Comparison of ENCODE assay signal across 25 cellular contexts in genomic region chr6:37139223-37139962, GRCh38. TPM values are rescaled to one million over a fixed set of nuclear protein-coding genes. Genes with fewer than 3 reads are reported as not detected.
DNase-seq lines count a peak whose midpoint lies in the region; ATAC-seq and TF ChIP-seq lines count a peak whose summit lies in the region.
"Had no signal": no experiment of that assay in that cellular context is flagged by ENCODE, and none has a peak within 500 bp of the region (broad histone marks: within the 10 kb centered on the region; RNA-seq: fewer than 3 reads in every experiment).

No MANE protein-coding gene starts in this region.

- H3K4me3 Mint-ChIP-seq in Caco-2 (ENCODE audit: unreplicated experiment) = peak overlapping the region; percentile 96
- H3K4me3 Mint-ChIP-seq: activated CD4-positive, alpha-beta T cell treated with anti-CD3 and anti-CD28 coated beads for 36 hours had no signal

- TF ChIP-seq CTCF in Caco-2 (IDR thresholded peaks at IDR 0.05; ENCODE audit: insufficient read depth in 1 of 2, low read depth in 1 of 2, low read length in 1 of 2, severe bottlenecking in 1 of 2, unreplicated experiment in 1 of 2) (no peak), upper lobe of right lung (IDR thresholded peaks at IDR 0.05) (no peak), smooth muscle cell (IDR thresholded peaks at IDR 0.05; ENCODE audit: borderline replicate concordance, insufficient read depth, poor library complexity, severe bottlenecking) (no peak)

- WGBS in mesodermal cell (ENCODE audit: insufficient coverage in 2 of 2), 2 experiments = 67 to 81% methylated on average over 2 to 5 of the region's 5 CpGs
- WGBS in smooth muscle cell (ENCODE audit: low lambda C conversion rate) = 72% methylated on average over 5 of the region's 5 CpGs

- H3K27ac Mint-ChIP-seq in Caco-2 (ENCODE audit: unreplicated experiment) = peak overlapping the region; percentile 100
- H3K27ac Mint-ChIP-seq: activated T-cell treated with anti-CD3 and anti-CD28 coated beads, Interleukin-2, amount 50 U/mL, for 72 hours had no signal

- CTCF ChIA-PET in Caco-2 (lab: Charles Lee) = interaction anchor here (0.6 kb wide), 1 partner anchor 13 kb away, joined by 5 read pairs; no protein-coding TSS in a partner anchor

- DNase-seq in Caco-2 (no peak), NCI-H226 (peak; percentile 32), astrocyte of the hippocampus (ENCODE audit: low read depth, low spot score) (peak; percentile 27), SJCRH30 (no peak), Ammon's horn (ENCODE audit: low spot score) (no peak), upper lobe of right lung (no peak), smooth muscle cell (lab: John Stamatoyannopoulos, UW; ENCODE audit: unreplicated experiment) (no peak)
- DNase-seq: activated CD4-positive, alpha-beta T cell treated with anti-CD3 and anti-CD28 coated beads for 36 hours; activated naive CD4-positive, alpha-beta T cell treated with Interleukin-2 at 50 U/mL for 16 hours; activated T-cell treated with anti-CD3 and anti-CD28 coated beads, Interleukin-2, amount 50 U/mL, for 72 hours; adrenal gland; cortex of kidney; endodermal cell; esophagus squamous epithelium; islet precursor cell; NCI-H1105 treated with DMSO at 0.1 percent for 48 hours; NCI-H2029 treated with DMSO at 0.1 percent for 48 hours; NCI-H345; SHP77 treated with DMSO at 0.1 percent for 48 hours; stimulated activated CD8-positive, alpha-beta memory T cell treated with anti-CD3 and anti-CD28 coated beads, Interleukin-4, amount 100 ng/mL, for 48 hours had no signal

- H3K27me3 ChIP-seq in Caco-2 (replicated peaks; ENCODE audit: control insufficient read depth, insufficient read depth, low read length) (no peaks in the 10 kb centered on the region), SJCRH30 (no peaks in the 10 kb centered on the region), upper lobe of right lung (no peaks in the 10 kb centered on the region), smooth muscle cell (ENCODE audit: low read depth) (no peaks in the 10 kb centered on the region)
- H3K27me3 ChIP-seq: adrenal gland, BLaER1, cardiac muscle cell, esophagus squamous epithelium had no signal

- H3K4me1 ChIP-seq in Caco-2 = peaks cover 74% of the 10 kb centered on the region
- peaks cover 64% of the 10 kb centered on the region for H3K4me1 ChIP-seq in mesodermal cell (ENCODE audit: control insufficient read depth, insufficient read depth, low read length, poor library complexity, severe bottlenecking)
- peaks cover 55% of the 10 kb centered on the region for H3K4me1 ChIP-seq in SJCRH30
- H3K4me1 ChIP-seq in upper lobe of right lung = peaks cover 31% of the 10 kb centered on the region
- peaks cover 50% of the 10 kb centered on the region for H3K4me1 ChIP-seq in smooth muscle cell (ENCODE audit: low read depth)
- H3K4me1 ChIP-seq: prostate gland had no signal

- ATAC-seq in upper lobe of right lung = no peak
- ATAC-seq: activated CD4-positive, alpha-beta T cell treated with anti-CD3 and anti-CD28 coated beads for 36 hours; activated T-cell treated with anti-CD3 and anti-CD28 coated beads, Interleukin-2, amount 50 U/mL, for 72 hours; GM12878 had no signal

- H3K4me3 ChIP-seq in Caco-2 (ENCODE audit: low read depth, low read length) (no peak overlapping the region), mesodermal cell (ENCODE audit: extremely low read depth, insufficient read depth, low read length, poor library complexity, severe bottlenecking) (no peak overlapping the region), SJCRH30 (no peak overlapping the region), upper lobe of right lung (no peak overlapping the region), smooth muscle cell (no peak overlapping the region)
- H3K4me3 ChIP-seq: adrenal gland, BLaER1, cardiac muscle cell, esophagus squamous epithelium, GM12878, prostate gland had no signal

- peaks cover 51% of the 10 kb centered on the region for H3K4me1 Mint-ChIP-seq in Caco-2 (ENCODE audit: low read depth, unreplicated experiment)

- intact Hi-C loops in Caco-2 (cut with micrococcal nuclease; ENCODE audit: unreplicated experiment) (no loop called here), upper lobe of right lung (cut with DNase I) (no loop called here)

- no peak overlapping the region for H3K9ac ChIP-seq in smooth muscle cell (ENCODE audit: low read depth)
- H3K9ac ChIP-seq: BLaER1 had no signal

- no peaks in the 10 kb centered on the region for H3K9me3 Mint-ChIP-seq in Caco-2 (ENCODE audit: unreplicated experiment)
- H3K9me3 Mint-ChIP-seq: activated T-cell treated with anti-CD3 and anti-CD28 coated beads, Interleukin-2, amount 50 U/mL, for 72 hours; endodermal cell had no signal

- no peaks in the 10 kb centered on the region for H3K9me3 ChIP-seq in Caco-2
- no peaks in the 10 kb centered on the region for H3K9me3 ChIP-seq in mesodermal cell (ENCODE audit: control insufficient read depth, low read length)
- H3K9me3 ChIP-seq in SJCRH30 (replicated peaks) = no peaks in the 10 kb centered on the region
- H3K9me3 ChIP-seq in upper lobe of right lung = no peaks in the 10 kb centered on the region
- H3K9me3 ChIP-seq in smooth muscle cell (replicated peaks; ENCODE audit: low read depth) = no peaks in the 10 kb centered on the region
- H3K9me3 ChIP-seq: adrenal gland, BLaER1, esophagus squamous epithelium, prostate gland had no signal

- no peaks in the 10 kb centered on the region for H4K20me1 ChIP-seq in smooth muscle cell (ENCODE audit: low read depth)
- H4K20me1 ChIP-seq: BLaER1 had no signal

- H3K79me2 ChIP-seq in smooth muscle cell (ENCODE audit: low read depth) = no peaks in the 10 kb centered on the region

- no peak overlapping the region for H2AFZ ChIP-seq in smooth muscle cell (ENCODE audit: low read depth)

- peaks cover 28% of the 10 kb centered on the region for H3K36me3 Mint-ChIP-seq in Caco-2 (ENCODE audit: insufficient read depth, unreplicated experiment)

- H3K27me3 Mint-ChIP-seq in Caco-2 (ENCODE audit: insufficient read depth, unreplicated experiment) = no peaks in the 10 kb centered on the region
- H3K27me3 Mint-ChIP-seq: activated CD4-positive, alpha-beta T cell treated with anti-CD3 and anti-CD28 coated beads for 36 hours had no signal

- peak overlapping the region; percentile 99 for H3K27ac ChIP-seq in mesodermal cell (ENCODE audit: low read depth, low read length, severe bottlenecking)
- no peak overlapping the region; the same call in 1 of the 2 replicates for H3K27ac ChIP-seq in SJCRH30
- H3K27ac ChIP-seq in upper lobe of right lung = no peak overlapping the region
- H3K27ac ChIP-seq in smooth muscle cell (ENCODE audit: low read depth) = no peak overlapping the region
- H3K27ac ChIP-seq: adrenal gland, BLaER1, esophagus squamous epithelium, prostate gland had no signal

- no peaks in the 10 kb centered on the region for H3K36me3 ChIP-seq in Caco-2 (ENCODE audit: control insufficient read depth, insufficient read depth, low read length)
- no peaks in the 10 kb centered on the region for H3K36me3 ChIP-seq in mesodermal cell (ENCODE audit: control insufficient read depth, insufficient read depth, low read length)
- H3K36me3 ChIP-seq in SJCRH30 = no peaks in the 10 kb centered on the region
- H3K36me3 ChIP-seq in upper lobe of right lung = no peaks in the 10 kb centered on the region
- H3K36me3 ChIP-seq in smooth muscle cell (ENCODE audit: low read depth) = no peaks in the 10 kb centered on the region
- H3K36me3 ChIP-seq: adrenal gland, BLaER1, cardiac muscle cell, esophagus squamous epithelium, prostate gland had no signal

- POLR2A ChIA-PET in Caco-2 (lab: Charles Lee) = no interaction called here

- H3F3A ChIP-seq in smooth muscle cell (ENCODE audit: low read depth) = peaks cover 42% of the 10 kb centered on the region

- BruUV-seq in Caco-2 (replicated peaks; lab: Mats Ljungman, UMichigan) = no TSS peak

- H3K4me2 ChIP-seq in smooth muscle cell = no peak overlapping the region
- H3K4me2 ChIP-seq: BLaER1 had no signal

RNA-seq across cellular contexts. Expression of gene PIM1, which starts 30.6 kb away (rescaled TPM):
- 43.8 and 48.3 TPM in 2 replicates for total RNA-seq in Caco-2 (2022)
- polyA plus RNA-seq in mesodermal cell (2013, experiment 1 of 2) = 44.5 TPM
- polyA plus RNA-seq in mesodermal cell (2013, experiment 2 of 2) = 33.2 TPM
- 15.2 and 16.4 TPM in 2 replicates for total RNA-seq in SJCRH30 (2014; rRNA removed; shearing (Covaris generic))
- 55.3 TPM for total RNA-seq in upper lobe of right lung
- 29.3 and 29.5 TPM in 2 replicates for total RNA-seq in smooth muscle cell
- polyA plus RNA-seq in smooth muscle cell = 35.7 and 41.9 TPM in 2 replicates

Comparison
In these comparisons a context has a peak if more than half of its experiments do, and no peak if none do; other contexts are left out.
1. DNase-seq: peak in NCI-H226 (single experiment) and astrocyte of the hippocampus (single experiment); none in Caco-2 (0 of 2), SJCRH30 (0 of 2), Ammon's horn (single experiment), upper lobe of right lung (single experiment) and smooth muscle cell (single experiment).